2 cellular contexts compared by ENCODE assay signal in the genomic region with DNA sequence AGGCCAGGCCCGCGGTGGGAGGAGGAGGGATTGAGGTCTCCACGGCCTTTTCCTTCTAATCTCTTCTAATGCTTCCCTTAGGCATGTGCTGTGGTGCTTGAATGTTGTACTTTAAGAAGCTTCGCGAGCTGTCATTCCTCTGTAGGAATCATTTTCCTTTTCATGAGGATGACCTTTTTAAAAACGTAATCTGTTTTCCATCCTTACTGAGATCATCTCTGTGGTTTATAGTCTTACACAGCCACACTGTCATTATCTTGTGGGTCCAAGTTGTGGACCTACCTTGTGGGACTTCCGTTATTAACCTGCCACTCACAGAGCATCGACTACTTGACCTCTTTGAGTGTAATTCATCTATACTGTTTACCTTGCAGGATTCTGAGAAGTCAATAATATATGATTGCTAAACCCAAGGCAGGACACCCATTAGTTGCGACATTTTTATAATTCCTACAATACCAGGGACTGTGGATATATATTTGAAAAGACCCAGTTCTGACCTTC.
TF ChIP-seq lines count a peak whose summit lies in the region.

No MANE protein-coding gene starts in this region.

TF ChIP-seq in SK-N-SH, 30 proteins besides CTCF, POLR2A, EP300 and RAD21 (continued from another document):
- no peak for TF ChIP-seq FOSL2 (IDR thresholded peaks at IDR 0.05; ENCODE audit: borderline replicate concordance, low read depth)
- no peak for TF ChIP-seq TCF12 (IDR thresholded peaks at IDR 0.05)
- TF ChIP-seq MEF2A (IDR thresholded peaks at IDR 0.05; ENCODE audit: borderline replicate concordance, low read depth), result no peak
- TF ChIP-seq POLR2AphosphoS5 (IDR thresholded peaks at IDR 0.05; ENCODE audit: low read depth, low read length), result no peak
- no peak for TF ChIP-seq RXRA (IDR thresholded peaks at IDR 0.05; ENCODE audit: borderline replicate concordance, low read depth)
- TF ChIP-seq USF2 (IDR thresholded peaks at IDR 0.05; ENCODE audit: borderline replicate concordance, low read depth, low read length), result no peak
- TF ChIP-seq, protein P1, sequence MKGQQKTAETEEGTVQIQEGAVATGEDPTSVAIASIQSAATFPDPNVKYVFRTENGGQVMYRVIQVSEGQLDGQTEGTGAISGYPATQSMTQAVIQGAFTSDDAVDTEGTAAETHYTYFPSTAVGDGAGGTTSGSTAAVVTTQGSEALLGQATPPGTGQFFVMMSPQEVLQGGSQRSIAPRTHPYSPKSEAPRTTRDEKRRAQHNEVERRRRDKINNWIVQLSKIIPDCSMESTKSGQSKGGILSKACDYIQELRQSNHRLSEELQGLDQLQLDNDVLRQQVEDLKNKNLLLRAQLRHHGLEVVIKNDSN (IDR thresholded peaks at IDR 0.05; ENCODE audit: borderline replicate concordance, low read depth), result no peak
- TF ChIP-seq RFX5 (IDR thresholded peaks at IDR 0.05; ENCODE audit: low read length), result no peak

TF ChIP-seq in SK-N-SH treated with all-trans-retinoic acid at 6 μM for 48 hours, 23 proteins besides CTCF, POLR2A, EP300 and RAD21 (continued from another document):
- no peak for TF ChIP-seq ISL1 (CRISPR knock-in tag; IDR thresholded peaks at IDR 0.05)
- TF ChIP-seq BACH2 (CRISPR knock-in tag; IDR thresholded peaks at IDR 0.05; ENCODE audit: borderline replicate concordance), result no peak
- TF ChIP-seq RARB (CRISPR knock-in tag; IDR thresholded peaks at IDR 0.05), result no peak
- TF ChIP-seq, protein P2, sequence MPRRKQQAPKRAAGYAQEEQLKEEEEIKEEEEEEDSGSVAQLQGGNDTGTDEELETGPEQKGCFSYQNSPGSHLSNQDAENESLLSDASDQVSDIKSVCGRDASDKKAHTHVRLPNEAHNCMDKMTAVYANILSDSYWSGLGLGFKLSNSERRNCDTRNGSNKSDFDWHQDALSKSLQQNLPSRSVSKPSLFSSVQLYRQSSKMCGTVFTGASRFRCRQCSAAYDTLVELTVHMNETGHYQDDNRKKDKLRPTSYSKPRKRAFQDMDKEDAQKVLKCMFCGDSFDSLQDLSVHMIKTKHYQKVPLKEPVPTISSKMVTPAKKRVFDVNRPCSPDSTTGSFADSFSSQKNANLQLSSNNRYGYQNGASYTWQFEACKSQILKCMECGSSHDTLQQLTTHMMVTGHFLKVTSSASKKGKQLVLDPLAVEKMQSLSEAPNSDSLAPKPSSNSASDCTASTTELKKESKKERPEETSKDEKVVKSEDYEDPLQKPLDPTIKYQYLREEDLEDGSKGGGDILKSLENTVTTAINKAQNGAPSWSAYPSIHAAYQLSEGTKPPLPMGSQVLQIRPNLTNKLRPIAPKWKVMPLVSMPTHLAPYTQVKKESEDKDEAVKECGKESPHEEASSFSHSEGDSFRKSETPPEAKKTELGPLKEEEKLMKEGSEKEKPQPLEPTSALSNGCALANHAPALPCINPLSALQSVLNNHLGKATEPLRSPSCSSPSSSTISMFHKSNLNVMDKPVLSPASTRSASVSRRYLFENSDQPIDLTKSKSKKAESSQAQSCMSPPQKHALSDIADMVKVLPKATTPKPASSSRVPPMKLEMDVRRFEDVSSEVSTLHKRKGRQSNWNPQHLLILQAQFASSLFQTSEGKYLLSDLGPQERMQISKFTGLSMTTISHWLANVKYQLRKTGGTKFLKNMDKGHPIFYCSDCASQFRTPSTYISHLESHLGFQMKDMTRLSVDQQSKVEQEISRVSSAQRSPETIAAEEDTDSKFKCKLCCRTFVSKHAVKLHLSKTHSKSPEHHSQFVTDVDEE (CRISPR knock-in tag; IDR thresholded peaks at IDR 0.05), result no peak
- TF ChIP-seq, protein P3, sequence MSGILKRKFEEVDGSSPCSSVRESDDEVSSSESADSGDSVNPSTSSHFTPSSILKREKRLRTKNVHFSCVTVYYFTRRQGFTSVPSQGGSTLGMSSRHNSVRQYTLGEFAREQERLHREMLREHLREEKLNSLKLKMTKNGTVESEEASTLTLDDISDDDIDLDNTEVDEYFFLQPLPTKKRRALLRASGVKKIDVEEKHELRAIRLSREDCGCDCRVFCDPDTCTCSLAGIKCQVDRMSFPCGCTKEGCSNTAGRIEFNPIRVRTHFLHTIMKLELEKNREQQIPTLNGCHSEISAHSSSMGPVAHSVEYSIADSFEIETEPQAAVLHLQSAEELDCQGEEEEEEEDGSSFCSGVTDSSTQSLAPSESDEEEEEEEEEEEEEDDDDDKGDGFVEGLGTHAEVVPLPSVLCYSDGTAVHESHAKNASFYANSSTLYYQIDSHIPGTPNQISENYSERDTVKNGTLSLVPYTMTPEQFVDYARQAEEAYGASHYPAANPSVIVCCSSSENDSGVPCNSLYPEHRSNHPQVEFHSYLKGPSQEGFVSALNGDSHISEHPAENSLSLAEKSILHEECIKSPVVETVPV (CRISPR knock-in tag; IDR thresholded peaks at IDR 0.05), result no peak
- no peak for TF ChIP-seq ARNTL (CRISPR knock-in tag; IDR thresholded peaks at IDR 0.05; ENCODE audit: borderline replicate concordance, low read depth)
- no peak for TF ChIP-seq TCF4 (CRISPR knock-in tag; IDR thresholded peaks at IDR 0.05; ENCODE audit: borderline replicate concordance)
- TF ChIP-seq CSDC2 (CRISPR knock-in tag; IDR thresholded peaks at IDR 0.05), result no peak
- no peak for TF ChIP-seq PPARA (CRISPR knock-in tag; IDR thresholded peaks at IDR 0.05; ENCODE audit: borderline replicate concordance)
